In genomic region chr10:46286991-46287693, GRCh38 we compare ENCODE assay signal across 24 cellular contexts. TPM values are rescaled to one million over a fixed set of nuclear protein-coding genes. Genes with fewer than 3 reads are reported as not detected.
DNase-seq lines count a peak whose midpoint lies in the region; ATAC-seq and TF ChIP-seq lines count a peak whose summit lies in the region.
"Had no signal": no experiment of that assay in that cellular context is flagged by ENCODE, and none has a peak within 500 bp of the region (broad histone marks: within the 10 kb centered on the region; RNA-seq: fewer than 3 reads in every experiment).

ANTXRL (plus strand) TSS chr10:46286997; CDS start chr10:46287263, 266 bp downstream.

- H4K8ac ChIP-seq in trophoblast cell (ENCODE audit: low read depth, low read length), result peak within 1 kb of the TSS; percentile 32

- peak within 1 kb of the TSS; percentile 25 for H3K18ac ChIP-seq in trophoblast cell (ENCODE audit: low read length)

- peak within 1 kb of the TSS; percentile 4 for H2BK5ac ChIP-seq in trophoblast cell (ENCODE audit: low read depth, low read length, poor library complexity)

- H2AK5ac ChIP-seq in trophoblast cell (ENCODE audit: low read length), result peak within 1 kb of the TSS; percentile 84

- H4K12ac ChIP-seq in trophoblast cell (ENCODE audit: low read depth, low read length), result no peak within 1 kb of the TSS

- H3K9me3 Mint-ChIP-seq in activated CD4-positive, alpha-beta T cell treated with anti-CD3 and anti-CD28 coated beads for 36 hours (ENCODE audit: low read depth), result no peaks in the 10 kb centered on the region
- H3K9me3 Mint-ChIP-seq in dendritic cell treated with granulocyte-macrophage colony-stimulating factor and Interleukin-4, amounts not matched to agents 40 ng/mL and 50 ng/mL, for 4 days, result no peaks in the 10 kb centered on the region
- H3K9me3 Mint-ChIP-seq: activated T-cell treated with anti-CD3 and anti-CD28 coated beads, Interleukin-2, amount 50 U/mL, for 72 hours had no signal

- H2BK12ac ChIP-seq in trophoblast cell (ENCODE audit: low read length), result peak within 1 kb of the TSS; percentile 47

- no peak for TF ChIP-seq POLR2A in stomach (IDR thresholded peaks at IDR 0.05)

- H3K36me3 Mint-ChIP-seq in activated CD4-positive, alpha-beta T cell treated with anti-CD3 and anti-CD28 coated beads for 36 hours (ENCODE audit: low read depth), result no peaks in the 10 kb centered on the region
- H3K36me3 Mint-ChIP-seq in dendritic cell treated with granulocyte-macrophage colony-stimulating factor and Interleukin-4, amounts not matched to agents 40 ng/mL and 50 ng/mL, for 4 days (ENCODE audit: low read depth), result no peaks in the 10 kb centered on the region

- TF ChIP-seq CTCF in DND-41 (IDR thresholded peaks at IDR 0.05; ENCODE audit: borderline replicate concordance, extremely low read depth, low read length, poor library complexity, severe bottlenecking) (no peak), stomach (IDR thresholded peaks at IDR 0.05) (no peak)

- CTCF ChIA-PET in activated CD4-positive, alpha-beta T cell treated with anti-CD3 and anti-CD28 coated beads for 36 hours (lab: Charles Lee), result no interaction called here

- H3K4me1 ChIP-seq in DND-41 (ENCODE audit: insufficient read depth, low read length) (peaks cover 27% of the 10 kb centered on the region), trophoblast cell (ENCODE audit: control insufficient read depth in 1 of 2, insufficient read depth in 2 of 2, low read length in 2 of 2) (peaks cover 23 to 30% of the 10 kb centered on the region in 2 experiments), stomach (peaks cover 9 to 34% (median 30%) of the 10 kb centered on the region in 4 donors)

- peak; percentile 4 for DNase-seq in activated CD4-positive, alpha-beta T cell treated with anti-CD3 and anti-CD28 coated beads for 36 hours
- no peak for DNase-seq in activated CD4-positive, alpha-beta T cell treated with anti-CD3 and anti-CD28 coated beads, Interleukin-2, amount 50 U/mL, for 1 hour
- DNase-seq in DND-41 (no peak), trophoblast cell (no peak), NCI-H1105 (lab: John Stamatoyannopoulos, UW) (no peak), stomach (no peak)
- DNase-seq: activated CD4-positive, alpha-beta T cell treated with anti-CD3 and anti-CD28 coated beads for 4 hours; activated T-cell treated with anti-CD3 and anti-CD28 coated beads, Interleukin-2, amount 50 U/mL, for 72 hours; DMS153; foreskin fibroblast; NCI-H2107; NCI-H69; PC-3; stimulated activated CD4-positive, alpha-beta T cell treated with anti-CD3 and anti-CD28 coated beads, Interleukin-4, amount 100 ng/mL, for 4 hours; stimulated activated CD8-positive, alpha-beta memory T cell treated with anti-CD3 and anti-CD28 coated beads, Interleukin-4, amount 100 ng/mL, for 48 hours; T1000 had no signal

- H3K4me2 ChIP-seq in DND-41 (ENCODE audit: insufficient read depth, low read length) (peak within 1 kb of the TSS; percentile 85), trophoblast cell (ENCODE audit: low read length) (no peak within 1 kb of the TSS)

- H4K91ac ChIP-seq in trophoblast cell (ENCODE audit: low read depth, low read length), result peak within 1 kb of the TSS; percentile 48

- H3K4me3 Mint-ChIP-seq in activated CD4-positive, alpha-beta T cell treated with anti-CD3 and anti-CD28 coated beads for 36 hours, result no peak within 1 kb of the TSS
- no peak within 1 kb of the TSS for H3K4me3 Mint-ChIP-seq in dendritic cell treated with granulocyte-macrophage colony-stimulating factor and Interleukin-4, amounts not matched to agents 40 ng/mL and 50 ng/mL, for 4 days

- H3K4me3 ChIP-seq in DND-41 (ENCODE audit: low read depth in 1 of 2, low read length in 2 of 2), result no peak within 1 kb of the TSS
- no peak within 1 kb of the TSS for H3K4me3 ChIP-seq in trophoblast cell (ENCODE audit: low read depth, low read length)
- H3K4me3 ChIP-seq in stomach, result no peak within 1 kb of the TSS
- H3K4me3 ChIP-seq: K562 had no signal

- H3K79me2 ChIP-seq in DND-41 (ENCODE audit: insufficient read depth, low read length) (no peaks in the 10 kb centered on the region), trophoblast cell (ENCODE audit: control insufficient read depth, insufficient read depth, low read length, poor library complexity) (peaks cover 3% of the 10 kb centered on the region)

- H2AFZ ChIP-seq in DND-41 (ENCODE audit: low read depth, low read length) (no peak within 1 kb of the TSS), trophoblast cell (ENCODE audit: insufficient read depth, low read length, poor library complexity) (no peak within 1 kb of the TSS)

- peaks cover 5% of the 10 kb centered on the region for H3K27me3 ChIP-seq in DND-41 (ENCODE audit: insufficient read depth, low read length, poor library complexity)
- peaks cover 6% of the 10 kb centered on the region for H3K27me3 ChIP-seq in trophoblast cell (ENCODE audit: insufficient read depth, low read length)
- peaks cover 0 to 7% (median 0%) of the 10 kb centered on the region in 3 donors for H3K27me3 ChIP-seq in stomach
- H3K27me3 ChIP-seq: tibial nerve had no signal

- H3K9me3 ChIP-seq in DND-41 (ENCODE audit: insufficient read depth, low read length, severe bottlenecking) (no peaks in the 10 kb centered on the region), trophoblast cell (ENCODE audit: insufficient read depth, low read depth, low read length) (no peaks in the 10 kb centered on the region), stomach (no peaks in the 10 kb centered on the region)
- H3K9me3 ChIP-seq: BLaER1, left lung, tibial nerve had no signal

- POLR2A ChIA-PET in activated CD4-positive, alpha-beta T cell treated with anti-CD3 and anti-CD28 coated beads for 36 hours (lab: Charles Lee), result no interaction called here

- H3K27me3 Mint-ChIP-seq in activated CD4-positive, alpha-beta T cell treated with anti-CD3 and anti-CD28 coated beads for 36 hours, result peaks cover 8% of the 10 kb centered on the region
- peaks cover 39% of the 10 kb centered on the region for H3K27me3 Mint-ChIP-seq in dendritic cell treated with granulocyte-macrophage colony-stimulating factor and Interleukin-4, amounts not matched to agents 40 ng/mL and 50 ng/mL, for 4 days

- peaks cover 14% of the 10 kb centered on the region for H3K4me1 Mint-ChIP-seq in activated CD4-positive, alpha-beta T cell treated with anti-CD3 and anti-CD28 coated beads for 36 hours
- peaks cover 41% of the 10 kb centered on the region for H3K4me1 Mint-ChIP-seq in dendritic cell treated with granulocyte-macrophage colony-stimulating factor and Interleukin-4, amounts not matched to agents 40 ng/mL and 50 ng/mL, for 4 days (ENCODE audit: low read depth)

- H3K23ac ChIP-seq in trophoblast cell (ENCODE audit: low read length), result no peak within 1 kb of the TSS

- no peak for ATAC-seq in activated CD4-positive, alpha-beta T cell treated with anti-CD3 and anti-CD28 coated beads for 36 hours
- ATAC-seq in DND-41 (ENCODE audit: insufficient read depth, low read depth), result no peak
- ATAC-seq in GM19395 (IDR thresholded peaks at IDR 0.05; ENCODE audit: unreplicated experiment), result no peak
- ATAC-seq: activated T-cell treated with anti-CD3 and anti-CD28 coated beads, Interleukin-2, amount 50 U/mL, for 72 hours; K562; PC-3 had no signal

- peak within 1 kb of the TSS; percentile 15 for H3K14ac ChIP-seq in trophoblast cell (ENCODE audit: low read length)

- peaks cover 15% of the 10 kb centered on the region for H3K79me1 ChIP-seq in trophoblast cell (ENCODE audit: low read length)

- H3K36me3 ChIP-seq in DND-41 (ENCODE audit: insufficient read depth, low read length), result no peaks in the 10 kb centered on the region
- H3K36me3 ChIP-seq in trophoblast cell (ENCODE audit: control insufficient read depth in 1 of 2, insufficient read depth in 2 of 2, low read length in 2 of 2), result no peaks in the 10 kb centered on the region
- no peaks in the 10 kb centered on the region for H3K36me3 ChIP-seq in stomach
- H3K36me3 ChIP-seq: BLaER1, left lung, tibial nerve had no signal

- H2BK120ac ChIP-seq in trophoblast cell (ENCODE audit: insufficient read depth, low read length, poor library complexity), result peak within 1 kb of the TSS; percentile 37

- H3K27ac Mint-ChIP-seq in activated CD4-positive, alpha-beta T cell treated with anti-CD3 and anti-CD28 coated beads for 36 hours, result no peak within 1 kb of the TSS
- peak within 1 kb of the TSS; percentile 32 for H3K27ac Mint-ChIP-seq in dendritic cell treated with granulocyte-macrophage colony-stimulating factor and Interleukin-4, amounts not matched to agents 40 ng/mL and 50 ng/mL, for 4 days
- H3K27ac Mint-ChIP-seq: activated T-cell treated with anti-CD3 and anti-CD28 coated beads, Interleukin-2, amount 50 U/mL, for 72 hours had no signal

- H3K27ac ChIP-seq in DND-41 (ENCODE audit: low read length) (no peak within 1 kb of the TSS), trophoblast cell (ENCODE audit: low read depth, low read length) (peak within 1 kb of the TSS; percentile 21), stomach (no peak within 1 kb of the TSS)
- H3K27ac ChIP-seq: BLaER1 had no signal

- no peak for TF ChIP-seq EP300 in stomach (IDR thresholded peaks at IDR 0.05)

- H4K20me1 ChIP-seq in DND-41 (ENCODE audit: insufficient read depth, low read length), result no peaks in the 10 kb centered on the region

- H3K4ac ChIP-seq in trophoblast cell (ENCODE audit: low read depth, low read length), result no peak within 1 kb of the TSS

- intact Hi-C loops in activated CD4-positive, alpha-beta T cell treated with anti-CD3 and anti-CD28 coated beads for 36 hours (cut with DNase I, micrococcal nuclease), result no loop called here
- intact Hi-C loops in dendritic cell treated with granulocyte-macrophage colony-stimulating factor and Interleukin-4, amounts not matched to agents 40 ng/mL and 50 ng/mL, for 4 days (cut with micrococcal nuclease), result no loop called here
- intact Hi-C loops in stomach (cut with DNase I; ENCODE audit: low total_unique reads), result no loop called here

- no peak within 1 kb of the TSS; the same call in 1 of the 2 replicates for H3K9ac ChIP-seq in DND-41 (ENCODE audit: low read depth, low read length)
- no peak within 1 kb of the TSS for H3K9ac ChIP-seq in trophoblast cell (ENCODE audit: low read length)

- no CpG with 5 or more reads among the region's 8 CpGs for WGBS in trophoblast cell (ENCODE audit: extremely low coverage, insufficient coverage, insufficient read length)
- WGBS in stomach, 5 donors, result 90 to 99% (median 91%) methylated on average over 3 to 8 of the region's 8 CpGs

RNA-seq across cellular contexts. Expression of gene ANTXRL, which starts in this region (rescaled TPM):
- not detected for total RNA-seq in activated CD4-positive, alpha-beta T cell treated with anti-CD3 and anti-CD28 coated beads for 36 hours
- polyA plus RNA-seq in trophoblast cell (2013), result 0.03 and 0.12 TPM in 2 replicates
- not detected for total RNA-seq in stomach
- not detected for polyA plus RNA-seq in stomach
- total RNA-seq: activated T-cell treated with anti-CD3 and anti-CD28 coated beads, Interleukin-2, amount 50 U/mL, for 72 hours; H1; K562; left lung; PC-3; tibial nerve had no signal
- polyA plus RNA-seq: aorta, H1, K562 had no signal

Comparison
In these comparisons a context has a peak if more than half of its experiments do, and no peak if none do; other contexts are left out.
1. Peak in DNase-seq in activated CD4-positive, alpha-beta T cell treated with anti-CD3 and anti-CD28 coated beads for 36 hours; RNA of the gene not detected or under 1 TPM.